29 cellular contexts compared by ENCODE assay signal in genomic region chrX:36753602-36754001, GRCh38.
"Had no signal": no experiment of that assay in that cellular context is flagged by ENCODE, and none has a peak within 500 bp of the region (broad histone marks: within the 10 kb centered on the region; RNA-seq: fewer than 3 reads in every experiment).

No MANE protein-coding gene starts in this region.

- H3K36me3 Mint-ChIP-seq: stimulated activated effector memory CD8-positive, alpha-beta T cell treated with anti-CD3 and anti-CD28 coated beads, Interleukin-12 subunit alpha, Interleukin-12 subunit beta, amount 100 ng/mL, for 72 hours; stimulated activated memory B cell treated with anti-CD40 and anti-IgM and Interleukin-4, amounts not matched to agents 10 μg/mL and 1 μg/mL and 100 μg/mL, for 72 hours; stimulated activated naive B cell treated with anti-CD40 and anti-IgM and Interleukin-4, amounts not matched to agents 10 μg/mL and 1 μg/mL and 100 μg/mL, for 72 hours; type B pancreatic cell had no signal

- H3K27ac ChIP-seq: stomach, suprapubic skin, testis, thoracic aorta, thyroid gland, tibial artery, tibial nerve, transverse colon, upper lobe of left lung, upper lobe of right lung, uterus, vagina had no signal

- FAIRE-seq: urothelium cell line had no signal

- H3K27me3 Mint-ChIP-seq: stimulated activated memory B cell treated with anti-CD40 and anti-IgM and Interleukin-4, amounts not matched to agents 10 μg/mL and 1 μg/mL and 100 μg/mL, for 72 hours; stimulated activated naive B cell treated with anti-CD40 and anti-IgM and Interleukin-4, amounts not matched to agents 10 μg/mL and 1 μg/mL and 100 μg/mL, for 72 hours; stimulated activated naive CD8-positive, alpha-beta T cell treated with anti-CD3 and anti-CD28 coated beads, Interleukin-15, amount 100 ng/mL, for 72 hours; stimulated activated naive CD8-positive, alpha-beta T cell treated with anti-CD3 and anti-CD28 coated beads, Interleukin-15, Interleukin-2, amounts not matched to agents 100 ng/mL and 50 ng/mL, for 24 hours; type B pancreatic cell had no signal

- H3K9me3 Mint-ChIP-seq: stimulated activated effector memory CD8-positive, alpha-beta T cell treated with anti-CD3 and anti-CD28 coated beads, Interleukin-12 subunit alpha, Interleukin-12 subunit beta, amount 100 ng/mL, for 72 hours; stimulated activated naive CD8-positive, alpha-beta T cell treated with anti-CD3 and anti-CD28 coated beads, Interleukin-15, Interleukin-2, amounts not matched to agents 100 ng/mL and 50 ng/mL, for 24 hours; type B pancreatic cell had no signal

- H3K27ac Mint-ChIP-seq: stimulated activated effector memory CD8-positive, alpha-beta T cell treated with anti-CD3 and anti-CD28 coated beads, Interleukin-12 subunit alpha, Interleukin-12 subunit beta, amount 100 ng/mL, for 72 hours; stimulated activated memory B cell treated with anti-CD40 and anti-IgM and Interleukin-4, amounts not matched to agents 10 μg/mL and 1 μg/mL and 100 μg/mL, for 72 hours; stimulated activated naive B cell treated with anti-CD40 and anti-IgM and Interleukin-4, amounts not matched to agents 10 μg/mL and 1 μg/mL and 100 μg/mL, for 72 hours; stimulated activated naive CD8-positive, alpha-beta T cell treated with anti-CD3 and anti-CD28 coated beads, Interleukin-15, amount 100 ng/mL, for 72 hours; stimulated activated naive CD8-positive, alpha-beta T cell treated with anti-CD3 and anti-CD28 coated beads, Interleukin-15, Interleukin-2, amounts not matched to agents 100 ng/mL and 50 ng/mL, for 24 hours; type B pancreatic cell had no signal

- H3K4me3 ChIP-seq: stomach, suprapubic skin, testis, thoracic aorta, thyroid gland, tibial artery, tibial nerve, transverse colon, upper lobe of left lung, upper lobe of right lung, uterus, vagina had no signal

- DNase-seq: stimulated activated CD4-positive, alpha-beta T cell treated with anti-CD3 and anti-CD28 coated beads, Interleukin-2, amount 100 ng/mL, for 48 hours; stimulated activated CD4-positive, alpha-beta T cell treated with anti-CD3 and anti-CD28 coated beads, Interleukin-4, amount 100 ng/mL, for 1 hour; stimulated activated CD4-positive, alpha-beta T cell treated with anti-CD3 and anti-CD28 coated beads, Interleukin-4, amount 100 ng/mL, for 24 hours; stimulated activated CD4-positive, alpha-beta T cell treated with anti-CD3 and anti-CD28 coated beads, Interleukin-4, amount 100 ng/mL, for 4 hours; stimulated activated CD8-positive, alpha-beta memory T cell treated with anti-CD3 and anti-CD28 coated beads, Interleukin-4, amount 100 ng/mL, for 48 hours; stimulated activated naive B cell treated with anti-CD40 and anti-IgM and Interleukin-4, amounts not matched to agents 10 μg/mL and 1 μg/mL and 100 μg/mL, for 72 hours; stimulated activated naive CD4-positive, alpha-beta T cell; stimulated activated naive CD4-positive, alpha-beta T cell treated with Interleukin-2 at 50 U/mL for 16 hours; stimulated activated naive CD8-positive, alpha-beta T cell treated with anti-CD3 and anti-CD28 coated beads, Interleukin-15, amount 100 ng/mL, for 72 hours; stimulated activated naive CD8-positive, alpha-beta T cell treated with anti-CD3 and anti-CD28 coated beads, Interleukin-15, Interleukin-2, amounts not matched to agents 100 U/mL and 50 U/mL, for 24 hours; stomach; substantia nigra; testis; thyroid gland; tibial artery; transverse colon; trophoblast cell; upper lobe of left lung; upper lobe of right lung; uterus had no signal

- H3K9me3 ChIP-seq: stomach, suprapubic skin, testis, thoracic aorta, thyroid gland, tibial artery, tibial nerve, transverse colon, upper lobe of left lung, upper lobe of right lung, uterus, vagina had no signal

- H3K4me3 Mint-ChIP-seq: stimulated activated effector memory CD8-positive, alpha-beta T cell treated with anti-CD3 and anti-CD28 coated beads, Interleukin-12 subunit alpha, Interleukin-12 subunit beta, amount 100 ng/mL, for 72 hours; stimulated activated memory B cell treated with anti-CD40 and anti-IgM and Interleukin-4, amounts not matched to agents 10 μg/mL and 1 μg/mL and 100 μg/mL, for 72 hours; stimulated activated naive B cell treated with anti-CD40 and anti-IgM and Interleukin-4, amounts not matched to agents 10 μg/mL and 1 μg/mL and 100 μg/mL, for 72 hours; stimulated activated naive CD8-positive, alpha-beta T cell treated with anti-CD3 and anti-CD28 coated beads, Interleukin-15, amount 100 ng/mL, for 72 hours; stimulated activated naive CD8-positive, alpha-beta T cell treated with anti-CD3 and anti-CD28 coated beads, Interleukin-15, Interleukin-2, amounts not matched to agents 100 ng/mL and 50 ng/mL, for 24 hours; type B pancreatic cell had no signal

- H3K4me1 ChIP-seq: stomach, suprapubic skin, testis, thyroid gland, tibial artery, tibial nerve, transverse colon, upper lobe of left lung, upper lobe of right lung, uterus, vagina had no signal

- H3K27me3 ChIP-seq: suprapubic skin, testis, thyroid gland, tibial artery, tibial nerve, transverse colon, upper lobe of left lung, upper lobe of right lung, uterus, vagina had no signal

- H3K4me1 Mint-ChIP-seq: stimulated activated effector memory CD8-positive, alpha-beta T cell treated with anti-CD3 and anti-CD28 coated beads, Interleukin-12 subunit alpha, Interleukin-12 subunit beta, amount 100 ng/mL, for 72 hours; stimulated activated memory B cell treated with anti-CD40 and anti-IgM and Interleukin-4, amounts not matched to agents 10 μg/mL and 1 μg/mL and 100 μg/mL, for 72 hours; stimulated activated naive B cell treated with anti-CD40 and anti-IgM and Interleukin-4, amounts not matched to agents 10 μg/mL and 1 μg/mL and 100 μg/mL, for 72 hours; stimulated activated naive CD8-positive, alpha-beta T cell treated with anti-CD3 and anti-CD28 coated beads, Interleukin-15, amount 100 ng/mL, for 72 hours had no signal

- H3K36me3 ChIP-seq: stomach, suprapubic skin, thoracic aorta, thyroid gland, tibial artery, tibial nerve, transverse colon, upper lobe of left lung, upper lobe of right lung, uterus, vagina had no signal
